ENCODE assay signal across 20 cellular contexts in the genomic region with DNA sequence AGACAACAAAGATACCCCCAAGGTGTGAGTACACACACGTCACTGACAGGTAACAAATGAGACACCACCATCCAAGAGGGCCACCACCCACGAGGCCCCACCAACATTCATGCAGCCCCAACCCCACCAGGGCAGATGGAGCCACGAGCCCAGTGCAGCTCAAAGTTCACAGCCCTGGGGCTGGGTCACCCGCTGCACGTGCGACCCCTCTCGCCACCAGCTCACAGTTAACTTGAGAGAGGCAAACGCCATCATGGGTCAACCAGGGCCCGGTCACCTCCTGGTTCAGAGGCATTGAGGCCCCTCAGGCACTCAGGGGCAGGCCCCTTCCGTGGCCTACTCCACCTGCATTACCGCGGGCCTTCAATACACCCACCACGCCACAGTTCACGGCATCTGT. TPM values are rescaled to one million over a fixed set of nuclear protein-coding genes. Genes with fewer than 3 reads are reported as not detected.
A peak's percentile ranks its signal among the peaks of the same experiment; 100 is the strongest.
DNase-seq lines count a peak whose midpoint lies in the region; ATAC-seq, FAIRE-seq and TF ChIP-seq lines count a peak whose summit lies in the region.
"Had no signal": no experiment of that assay in that cellular context is flagged by ENCODE, and none has a peak within 500 bp of the region (broad histone marks: within the 10 kb centered on the region; RNA-seq: fewer than 3 reads in every experiment).

No MANE protein-coding gene starts in this region.

- no peak for TF ChIP-seq CTCF in endodermal cell (conservative IDR thresholded peaks at IDR 0.05)
- no peak for TF ChIP-seq CTCF in progenitor cell of endocrine pancreas (IDR thresholded peaks at IDR 0.05; ENCODE audit: unreplicated experiment)
- no peak for TF ChIP-seq CTCF in D721Med (IDR thresholded peaks at IDR 0.05; ENCODE audit: insufficient read depth, missing control alignments)

- H3K4me3 Mint-ChIP-seq in activated naive CD8-positive, alpha-beta T cell treated with anti-CD3 and anti-CD28 coated beads, Interleukin-2, amount 10 ng/mL, durations not matched to agents 7 days and 5 days: no peak overlapping the region
- no peak overlapping the region for H3K4me3 Mint-ChIP-seq in activated naive CD8-positive, alpha-beta T cell treated with anti-CD3 and anti-CD28 coated beads for 36 hours
- H3K4me3 Mint-ChIP-seq in endodermal cell: no peak overlapping the region
- no peak overlapping the region for H3K4me3 Mint-ChIP-seq in progenitor cell of endocrine pancreas (ENCODE audit: low read depth)
- H3K4me3 Mint-ChIP-seq: CD4-positive, alpha-beta T cell had no signal

- no peak overlapping the region for H3K4me3 ChIP-seq in BLaER1
- no peak overlapping the region for H3K4me3 ChIP-seq in endodermal cell (ENCODE audit: low read length)
- H3K4me3 ChIP-seq: HAP-1 had no signal

- H3K36me3 Mint-ChIP-seq in activated naive CD8-positive, alpha-beta T cell treated with anti-CD3 and anti-CD28 coated beads, Interleukin-2, amount 10 ng/mL, durations not matched to agents 7 days and 5 days: peaks cover 8% of the 10 kb centered on the region
- peaks cover 16% of the 10 kb centered on the region for H3K36me3 Mint-ChIP-seq in activated naive CD8-positive, alpha-beta T cell treated with anti-CD3 and anti-CD28 coated beads for 36 hours
- H3K36me3 Mint-ChIP-seq in endodermal cell (ENCODE audit: low read depth) (peaks cover 48% of the 10 kb centered on the region), progenitor cell of endocrine pancreas (ENCODE audit: insufficient read depth) (peaks cover 24% of the 10 kb centered on the region)

- no peaks in the 10 kb centered on the region for H3K9me3 Mint-ChIP-seq in activated naive CD8-positive, alpha-beta T cell treated with anti-CD3 and anti-CD28 coated beads, Interleukin-2, amount 10 ng/mL, durations not matched to agents 7 days and 5 days
- no peaks in the 10 kb centered on the region for H3K9me3 Mint-ChIP-seq in activated naive CD8-positive, alpha-beta T cell treated with anti-CD3 and anti-CD28 coated beads for 36 hours
- no peaks in the 10 kb centered on the region for H3K9me3 Mint-ChIP-seq in endodermal cell
- H3K9me3 Mint-ChIP-seq in progenitor cell of endocrine pancreas (ENCODE audit: low read depth): no peaks in the 10 kb centered on the region
- H3K9me3 Mint-ChIP-seq: CD4-positive, alpha-beta T cell had no signal

- peaks cover 3% of the 10 kb centered on the region for H3K4me1 Mint-ChIP-seq in activated naive CD8-positive, alpha-beta T cell treated with anti-CD3 and anti-CD28 coated beads, Interleukin-2, amount 10 ng/mL, durations not matched to agents 7 days and 5 days
- H3K4me1 Mint-ChIP-seq in activated naive CD8-positive, alpha-beta T cell treated with anti-CD3 and anti-CD28 coated beads for 36 hours: peaks cover 3% of the 10 kb centered on the region
- H3K4me1 Mint-ChIP-seq in endodermal cell (no peaks in the 10 kb centered on the region), progenitor cell of endocrine pancreas (ENCODE audit: low read depth) (no peaks in the 10 kb centered on the region)

- no peaks in the 10 kb centered on the region for H3K27me3 Mint-ChIP-seq in activated naive CD8-positive, alpha-beta T cell treated with anti-CD3 and anti-CD28 coated beads, Interleukin-2, amount 10 ng/mL, durations not matched to agents 7 days and 5 days
- no peaks in the 10 kb centered on the region for H3K27me3 Mint-ChIP-seq in activated naive CD8-positive, alpha-beta T cell treated with anti-CD3 and anti-CD28 coated beads for 36 hours
- H3K27me3 Mint-ChIP-seq in endodermal cell (ENCODE audit: insufficient read depth) (no peaks in the 10 kb centered on the region), progenitor cell of endocrine pancreas (no peaks in the 10 kb centered on the region)
- H3K27me3 Mint-ChIP-seq: CD4-positive, alpha-beta T cell had no signal

- POLR2A ChIA-PET in activated naive CD8-positive, alpha-beta T cell treated with anti-CD3 and anti-CD28 coated beads, Interleukin-2, amount 10 ng/mL, durations not matched to agents 7 days and 5 days (lab: Charles Lee): no interaction called here

- H4K20me1 ChIP-seq in BLaER1: peaks cover 52% of the 10 kb centered on the region

- H3K27ac ChIP-seq in BLaER1 (0 out of 2 replicates have a peak overlapping the region, but pooled peaks have one; percentile 13), endodermal cell (ENCODE audit: low read depth, low read length) (no peak overlapping the region)

- H3K9me3 ChIP-seq in BLaER1 (no peaks in the 10 kb centered on the region), endodermal cell (ENCODE audit: control insufficient read depth, low read length) (no peaks in the 10 kb centered on the region)
- H3K9me3 ChIP-seq: HAP-1 had no signal

- FAIRE-seq in D721Med (lab: Jason Lieb, UNC): no peak
- FAIRE-seq: GM12892, GM19239, H1, HTR-8/SVneo had no signal

- no peak overlapping the region for H3K4me2 ChIP-seq in BLaER1

- H3K36me3 ChIP-seq in BLaER1 (peaks cover 98% of the 10 kb centered on the region), endodermal cell (ENCODE audit: control insufficient read depth, insufficient read depth, low read length) (peaks cover 77% of the 10 kb centered on the region)

- peak overlapping the region; percentile 49 for H3K27ac Mint-ChIP-seq in activated naive CD8-positive, alpha-beta T cell treated with anti-CD3 and anti-CD28 coated beads, Interleukin-2, amount 10 ng/mL, durations not matched to agents 7 days and 5 days
- H3K27ac Mint-ChIP-seq in activated naive CD8-positive, alpha-beta T cell treated with anti-CD3 and anti-CD28 coated beads for 36 hours: no peak overlapping the region
- H3K27ac Mint-ChIP-seq in endodermal cell: peak overlapping the region; percentile 17
- H3K27ac Mint-ChIP-seq in progenitor cell of endocrine pancreas: peak overlapping the region; percentile 59
- H3K27ac Mint-ChIP-seq: CD4-positive, alpha-beta T cell had no signal

- 95 to 98% methylated on average over 7 to 14 of the region's 14 CpGs for WGBS in endodermal cell (ENCODE audit: insufficient coverage in 1 of 2, insufficient read length in 1 of 2), 2 experiments

- no peak for ATAC-seq in activated naive CD8-positive, alpha-beta T cell treated with anti-CD3 and anti-CD28 coated beads, Interleukin-2, amount 10 ng/mL, durations not matched to agents 7 days and 5 days (ENCODE audit: low read depth)
- ATAC-seq in GM19324 (IDR thresholded peaks at IDR 0.05; ENCODE audit: low FRiP score, unreplicated experiment): no peak

- no peak overlapping the region for H3K9ac ChIP-seq in BLaER1
- no peak overlapping the region for H3K9ac ChIP-seq in endodermal cell (ENCODE audit: extremely low read depth, low read length, poor library complexity, severe bottlenecking)

- no peaks in the 10 kb centered on the region for H3K27me3 ChIP-seq in BLaER1
- H3K27me3 ChIP-seq in endodermal cell (ENCODE audit: control insufficient read depth, insufficient read depth, low read length, poor library complexity, severe bottlenecking): no peaks in the 10 kb centered on the region

- DNase-seq in activated naive CD8-positive, alpha-beta T cell treated with anti-CD3 and anti-CD28 coated beads, Interleukin-2, amount 10 ng/mL, durations not matched to agents 7 days and 5 days: no peak
- DNase-seq in activated naive CD8-positive, alpha-beta T cell treated with anti-CD3 and anti-CD28 coated beads for 36 hours: no peak
- DNase-seq in endodermal cell (no peak), progenitor cell of endocrine pancreas (ENCODE audit: low spot score, unreplicated experiment) (no peak), D721Med (ENCODE audit: insufficient read length, low spot score) (no peak)
- no peak for DNase-seq in activated naive CD4-positive, alpha-beta T cell (lab: John Stamatoyannopoulos, UW)
- DNase-seq: 8988T; AML-193; C1 segment of cervical spinal cord; CD4-positive, alpha-beta T cell; DMS153; DND-41; GDM1 had no signal

- H3K4me1 ChIP-seq in BLaER1: peaks cover 27% of the 10 kb centered on the region
- no peaks in the 10 kb centered on the region for H3K4me1 ChIP-seq in endodermal cell (ENCODE audit: control insufficient read depth, insufficient read depth, low read length)
- H3K4me1 ChIP-seq: HAP-1 had no signal

RNA-seq across cellular contexts. Expression of a gene that starts 49.8 kb away (rescaled TPM):
- 10 to 100 TPM; 40.0 to 41.7 TPM for total RNA-seq in activated naive CD8-positive, alpha-beta T cell treated with anti-CD3 and anti-CD28 coated beads, Interleukin-2, amount 10 ng/mL, durations not matched to agents 7 days and 5 days
- 10 to 100 TPM; 25.1 to 25.8 TPM for total RNA-seq in activated naive CD8-positive, alpha-beta T cell treated with anti-CD3 and anti-CD28 coated beads for 36 hours
- total RNA-seq in endodermal cell: 10 to 100 TPM; 35.1 to 43.8 TPM
- polyA plus RNA-seq in endodermal cell (2013, experiment 1 of 2): 42.0 TPM
- polyA plus RNA-seq in endodermal cell (2013, experiment 2 of 2): 38.7 TPM
- total RNA-seq in progenitor cell of endocrine pancreas: 56.8 and 59.3 TPM in 2 replicates
